8 cellular contexts compared by ENCODE assay signal in the genomic region with DNA sequence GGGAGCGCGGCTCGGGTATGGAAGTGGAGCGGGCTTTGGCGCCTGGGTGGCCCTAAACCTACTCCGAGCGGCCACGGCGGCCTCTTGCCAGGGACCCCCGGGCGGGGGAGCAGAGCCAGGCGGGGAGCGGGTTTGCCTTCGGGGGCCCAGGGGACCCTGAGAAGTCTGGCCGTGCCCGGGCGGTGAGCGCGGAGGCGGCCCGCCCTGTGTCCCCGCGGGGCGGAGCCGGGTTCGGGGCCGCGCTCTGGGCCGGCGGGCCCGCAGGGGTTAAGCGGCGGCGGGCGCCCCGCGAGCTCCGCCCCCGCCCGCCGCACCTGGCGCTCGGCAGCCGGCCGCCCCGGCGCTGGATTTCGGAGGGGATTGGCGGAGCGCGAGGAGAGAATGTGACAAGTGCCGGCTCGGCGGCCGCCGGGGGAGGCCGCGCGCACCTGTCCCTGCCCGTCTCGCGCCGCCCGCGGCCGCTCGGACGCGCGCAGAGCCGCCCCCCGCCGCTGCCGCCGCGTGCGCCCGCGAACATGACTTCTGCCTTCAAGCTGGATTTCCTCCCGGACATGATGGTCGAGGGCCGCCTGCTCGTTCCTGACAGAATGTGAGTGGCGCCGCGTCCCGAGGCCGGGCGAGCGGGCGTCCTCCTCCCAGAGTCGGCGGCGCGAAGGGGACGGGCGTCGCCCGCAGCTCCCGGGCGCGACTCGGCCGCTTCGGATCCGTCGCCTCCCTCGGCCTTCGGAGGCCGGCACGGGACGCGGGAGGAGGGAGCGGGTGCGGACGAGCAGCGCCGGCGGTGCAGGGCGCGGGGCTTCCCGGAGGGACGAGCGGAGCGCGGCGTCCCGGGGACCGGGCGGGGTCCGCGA. TPM values are rescaled to one million over a fixed set of nuclear protein-coding genes. Genes with fewer than 3 reads are reported as not detected.
A peak's percentile ranks its signal among the peaks of the same experiment; 100 is the strongest.
DNase-seq lines count a peak whose midpoint lies in the region; ATAC-seq, FAIRE-seq and TF ChIP-seq lines count a peak whose summit lies in the region.

TSS of gene CELF2 (plus strand) at position 298 of the 851 bp plus-strand sequence. CDS start at position 516, 218 bp downstream.

- DNase-seq in AG10803 (ENCODE audit: low read depth), result no peak
- peak; percentile 15 for DNase-seq in GM19240 (ENCODE audit: insufficient read length, low spot score)
- DNase-seq in central memory CD4-positive, alpha-beta T cell, result peak; percentile 48
- DNase-seq in kidney, result peak; percentile 86
- DNase-seq in stimulated activated CD4-positive, alpha-beta T cell treated with anti-CD3 and anti-CD28 coated beads, Interleukin-15, amount 100 ng/mL, for 24 hours, result peak; percentile 73
- no peak for DNase-seq in NK-92 (lab: John Stamatoyannopoulos, UW; ENCODE audit: unreplicated experiment)

- H3K9ac ChIP-seq in kidney (ENCODE audit: low read length in 2 of 2), result peak within 1 kb of the TSS in 1 of 2 donors; percentile 3

- no peak within 1 kb of the TSS for H3K27ac ChIP-seq in kidney (ENCODE audit: low read depth in 2 of 2, low read length in 2 of 2)

- no peaks in the 10 kb centered on the region for H3K9me3 ChIP-seq in kidney (ENCODE audit: control insufficient read depth in 1 of 2, low read length in 2 of 2)

- no peak for FAIRE-seq in kidney (lab: Jason Lieb, UNC)

- TF ChIP-seq CTCF in AG10803 (conservative IDR thresholded peaks at IDR 0.05; ENCODE audit: low read length) (no peak), WI38 (IDR thresholded peaks at IDR 0.05; ENCODE audit: low read depth, low read length) (no peak), kidney (IDR thresholded peaks at IDR 0.05; ENCODE audit: borderline replicate concordance, extremely low read depth, insufficient read depth) (no peak)

- H3K4me3 ChIP-seq in AG10803 (ENCODE audit: low read length) (peak within 1 kb of the TSS; percentile 38), WI38 (ENCODE audit: low read depth, low read length) (peak within 1 kb of the TSS; percentile 48), kidney (ENCODE audit: low read length in 2 of 2) (peak within 1 kb of the TSS; percentile 25 to 32)

- ATAC-seq in HG03460 (IDR thresholded peaks at IDR 0.05; ENCODE audit: unreplicated experiment), result peak; percentile 67

- intact Hi-C loops in kidney (cut with DNase I), result no loop called here

- no peaks in the 10 kb centered on the region for H3K4me1 ChIP-seq in kidney (ENCODE audit: control insufficient read depth in 1 of 2, insufficient read depth in 1 of 2, low read depth in 1 of 2, low read length in 2 of 2)

- H3K36me3 ChIP-seq in kidney (ENCODE audit: control insufficient read depth in 1 of 2, insufficient read depth in 2 of 2, low read length in 2 of 2), result no peaks in the 10 kb centered on the region

RNA-seq across cellular contexts. Expression of gene CELF2, which starts in this region (rescaled TPM):
- total RNA-seq in kidney, result 39.2 TPM
- polyA plus RNA-seq in kidney (ENCODE audit: insufficient read depth, low read depth, low replicate concordance), result 1.7 TPM

Comparison
In these comparisons a context has a peak if more than half of its experiments do, and no peak if none do; other contexts are left out.
1. DNase-seq: peak in GM19240 (single experiment), central memory CD4-positive, alpha-beta T cell (single experiment), kidney (single experiment) and stimulated activated CD4-positive, alpha-beta T cell treated with anti-CD3 and anti-CD28 coated beads, Interleukin-15, amount 100 ng/mL, for 24 hours (single experiment); none in AG10803 (single experiment) and NK-92 (single experiment).
2. Peak in every context shown above with its lines, with median percentiles within 50 percentile points of each other: H3K4me3 ChIP-seq.